8 cellular contexts compared by ENCODE assay signal in genomic region chr15:75694241-75695182, GRCh38. TPM values are rescaled to one million over a fixed set of nuclear protein-coding genes. Genes with fewer than 3 reads are reported as not detected.
DNase-seq lines count a peak whose midpoint lies in the region; ATAC-seq, FAIRE-seq and TF ChIP-seq lines count a peak whose summit lies in the region.

No MANE protein-coding gene starts in this region.

- H3K36me3 ChIP-seq in BE2C: no peaks in the 10 kb centered on the region
- no peaks in the 10 kb centered on the region for H3K36me3 ChIP-seq in OCI-LY3 (replicated peaks; ENCODE audit: low read depth, low read length)
- no peaks in the 10 kb centered on the region for H3K36me3 ChIP-seq in HepG2 (replicated peaks in 1 of 2; ENCODE audit: control insufficient read depth in 1 of 2, insufficient read depth in 2 of 2, low read length in 2 of 2)

- no peak overlapping the region for H2AFZ ChIP-seq in H9 (ENCODE audit: low read length)
- H2AFZ ChIP-seq in OCI-LY3 (ENCODE audit: low read depth, low read length): peak overlapping the region; percentile 68
- no peak overlapping the region for H2AFZ ChIP-seq in HepG2 (ENCODE audit: low read length)

- H3K56ac ChIP-seq in H9 (ENCODE audit: insufficient read length, low read depth, low read length): no peak overlapping the region

- BruUV-seq in HepG2 (replicated peaks; lab: Mats Ljungman, UMichigan): no TSS peak

- DNase-seq in BE2C (peak; percentile 94), H9 (peak; percentile 74), HepG2 (ENCODE audit: low spot score) (peak; percentile 35), superior temporal gyrus (ENCODE audit: extremely low spot score) (peak; percentile 71)

- no peak overlapping the region for H3K4me3 Mint-ChIP-seq in H9

- peak overlapping the region; percentile 47 for H3K18ac ChIP-seq in H9 (ENCODE audit: insufficient read length, low read depth, low read length)

- no peaks in the 10 kb centered on the region for H4K20me1 ChIP-seq in H9 (ENCODE audit: control insufficient read depth, insufficient read depth, insufficient read length)
- H4K20me1 ChIP-seq in OCI-LY3 (ENCODE audit: insufficient read depth, low read length): no peaks in the 10 kb centered on the region
- no peaks in the 10 kb centered on the region for H4K20me1 ChIP-seq in HepG2 (ENCODE audit: insufficient read depth, low read length)

- TF ChIP-seq EP300 in HepG2 (IDR thresholded peaks at IDR 0.05; ENCODE audit: low read depth in 2 of 2, low read length in 2 of 2) (no peak), HepG2 (CRISPR knock-in tag; IDR thresholded peaks at IDR 0.05; ENCODE audit: borderline replicate concordance) (no peak)

- intact Hi-C loops in HepG2 (cut with micrococcal nuclease; ENCODE audit: unreplicated experiment): no loop called here

- no peaks in the 10 kb centered on the region for H3K9me3 ChIP-seq in BE2C
- no peaks in the 10 kb centered on the region for H3K9me3 ChIP-seq in H9 (ENCODE audit: control insufficient read depth, low read depth, low read length)
- H3K9me3 ChIP-seq in OCI-LY3 (ENCODE audit: insufficient read depth, low read length): no peaks in the 10 kb centered on the region
- H3K9me3 ChIP-seq in HepG2 (ENCODE audit: low read length): no peaks in the 10 kb centered on the region

- H3K4me2 ChIP-seq in H9 (ENCODE audit: insufficient read depth, insufficient read length, low read length) (no peak overlapping the region), OCI-LY3 (ENCODE audit: low read length) (peak overlapping the region; percentile 50), HepG2 (ENCODE audit: low read depth, low read length) (peak overlapping the region; percentile 74)

- in situ Hi-C loops in HepG2 (cut with HindIII; ENCODE audit: extremely low pct_ligation_motif_present, low pct_unique_long_range_greater_than_20kb): no loop called here

- H3K4me1 ChIP-seq in BE2C (peaks cover 57% of the 10 kb centered on the region), H9 (ENCODE audit: insufficient read depth, low read length) (peaks cover 7% of the 10 kb centered on the region; the same call in 1 of the 2 replicates), OCI-LY3 (ENCODE audit: low read length) (peaks cover 26% of the 10 kb centered on the region), HepG2 (ENCODE audit: insufficient read depth, low read length) (peaks cover 29% of the 10 kb centered on the region)

- no peak overlapping the region for H2BK20ac ChIP-seq in H9 (ENCODE audit: low read depth, low read length, poor library complexity, severe bottlenecking)

- no peak overlapping the region for H3K23ac ChIP-seq in H9 (ENCODE audit: insufficient read length, low read depth, low read length)

- H4K5ac ChIP-seq in H9 (ENCODE audit: insufficient read length, low read depth, low read length): no peak overlapping the region

- peak; percentile 18 for FAIRE-seq in HepG2 (lab: Jason Lieb, UNC)

- CTCF ChIA-PET in HepG2 (lab: Yijun Ruan, JAX; ENCODE audit: low intra/inter-chr PET ratio, low total read pairs): no interaction called here

- no peak overlapping the region for H2BK12ac ChIP-seq in H9 (ENCODE audit: insufficient read length, low read depth, low read length)

- H2AK5ac ChIP-seq in H9 (ENCODE audit: insufficient read length, low read length): no peak overlapping the region

- H3K9ac ChIP-seq in H9 (ENCODE audit: extremely low read depth, insufficient read length, low read length): no peak overlapping the region
- H3K9ac ChIP-seq in OCI-LY3 (ENCODE audit: low read length): no peak overlapping the region
- H3K9ac ChIP-seq in HepG2 (ENCODE audit: insufficient read depth, low read depth, low read length): no peak overlapping the region; the same call in 1 of the 2 replicates

- no peak overlapping the region for H3T11ph ChIP-seq in H9 (ENCODE audit: low read length)

- no CpG with 5 or more reads among the region's 20 CpGs for WGBS in H9 (ENCODE audit: extremely low coverage, insufficient read length, low lambda C conversion rate)
- WGBS in HepG2 (ENCODE audit: low lambda C conversion rate): 8% methylated on average over 12 of the region's 20 CpGs

- POLR2A ChIA-PET in HepG2 (lab: Yijun Ruan, JAX): interaction anchor here (1.5 kb wide), 1 partner anchor 326 kb away, joined by 5 read pairs; the partner anchor contains the start of gene MAN2C1

- no peak overlapping the region for H3K4ac ChIP-seq in H9 (ENCODE audit: low read depth, low read length)

- H2BK5ac ChIP-seq in H9 (ENCODE audit: insufficient read length, low read length): no peak overlapping the region

- H4K8ac ChIP-seq in H9 (replicated peaks; ENCODE audit: insufficient read length, low read depth, low read length): no peak overlapping the region

- H3K4me3 ChIP-seq in BE2C (ENCODE audit: low read depth, low read length) (no peak overlapping the region), OCI-LY3 (ENCODE audit: low read length) (no peak overlapping the region), HepG2 (replicated peaks in 1 of 3; ENCODE audit: insufficient read depth in 1 of 3, low read depth in 2 of 3, low read length in 3 of 3) (peak overlapping the region in 1 of 3 experiments; percentile 50; a peak in 1 of 6 replicates)

- H3K9me3 Mint-ChIP-seq in H9: no peaks in the 10 kb centered on the region

- H4K91ac ChIP-seq in H9 (ENCODE audit: insufficient read length, low read depth, low read length): no peak overlapping the region

- no peak overlapping the region for H3K14ac ChIP-seq in H9 (ENCODE audit: insufficient read depth, low read length)

- H2BK15ac ChIP-seq in H9 (ENCODE audit: low read depth, low read length): no peak overlapping the region

- H3K27ac Mint-ChIP-seq in H9: peak overlapping the region; percentile 40 to 88 (median 70); a peak in 4 of 7 replicates

- TF ChIP-seq POLR2A in HepG2 (IDR thresholded peaks at IDR 0.05; ENCODE audit: insufficient read depth in 1 of 2, low read depth in 2 of 2, low read length in 2 of 2): no peak

- TF ChIP-seq CTCF in BE2C (IDR thresholded peaks at IDR 0.05; ENCODE audit: low read depth, low read length): peak; percentile 64
- peak; percentile 54 for TF ChIP-seq CTCF in H9 (conservative IDR thresholded peaks at IDR 0.05)
- TF ChIP-seq CTCF in OCI-LY3 (IDR thresholded peaks at IDR 0.05; ENCODE audit: low read depth, low read length): peak; percentile 49
- TF ChIP-seq CTCF in HepG2 (CRISPR knock-in tag; IDR thresholded peaks at IDR 0.05): peak; percentile 72

- no peaks in the 10 kb centered on the region; a peak in 1 of 7 replicates for H3K36me3 Mint-ChIP-seq in H9 (ENCODE audit: insufficient read depth in 1 of 3, low read depth in 3 of 3)

- TF ChIP-seq RAD21 in HepG2 (CRISPR knock-in tag; IDR thresholded peaks at IDR 0.05): 0 out of 2 replicates have a peak, but pooled peaks have one; percentile 18

- H3K23me2 ChIP-seq in H9 (ENCODE audit: insufficient read length, low read depth, low read length, poor library complexity, severe bottlenecking): no peaks in the 10 kb centered on the region

- H2BK120ac ChIP-seq in H9 (ENCODE audit: low read depth, low read length, poor library complexity, severe bottlenecking): no peak overlapping the region

- H3K27me3 ChIP-seq in BE2C (no peaks in the 10 kb centered on the region), H9 (ENCODE audit: insufficient read depth, low read length) (no peaks in the 10 kb centered on the region), OCI-LY3 (ENCODE audit: low read depth, low read length) (no peaks in the 10 kb centered on the region), HepG2 (ENCODE audit: control insufficient read depth in 1 of 2, insufficient read depth in 2 of 2, low read length in 2 of 2) (peaks cover 8 to 43% of the 10 kb centered on the region in 2 experiments; a peak in 3 of 5 replicates)

- peaks cover 9% of the 10 kb centered on the region for H3K27me3 Mint-ChIP-seq in H9 (ENCODE audit: low read depth)

- peaks cover 22 to 33% of the 10 kb centered on the region in 2 experiments for H3K4me1 Mint-ChIP-seq in H9

- H3K79me1 ChIP-seq in H9 (ENCODE audit: insufficient read depth, low read depth, low read length, poor library complexity, severe bottlenecking): no peaks in the 10 kb centered on the region

- H3K27ac ChIP-seq in H9 (ENCODE audit: insufficient read length, low read depth, low read length) (no peak overlapping the region), OCI-LY3 (ENCODE audit: low read length) (no peak overlapping the region), cingulate gyrus (ENCODE audit: low read depth, low read length) (peak overlapping the region; percentile 60), HepG2 (ENCODE audit: extremely low read length, insufficient read depth, low read length) (no peak overlapping the region)

- no peaks in the 10 kb centered on the region for H3K79me2 ChIP-seq in H9 (ENCODE audit: insufficient read depth, low read length)
- H3K79me2 ChIP-seq in OCI-LY3 (ENCODE audit: low read length): no peaks in the 10 kb centered on the region
- H3K79me2 ChIP-seq in HepG2 (ENCODE audit: insufficient read depth, low read length): no peaks in the 10 kb centered on the region

- ATAC-seq in HepG2 (peak; percentile 92), HG02623 (IDR thresholded peaks at IDR 0.05; ENCODE audit: unreplicated experiment) (no peak), GM21619 (IDR thresholded peaks at IDR 0.05; ENCODE audit: unreplicated experiment) (no peak)

RNA-seq across cellular contexts. Expression of gene CSPG4, which starts 18.1 kb away (rescaled TPM):
- polyA plus RNA-seq in BE2C (2012; ENCODE audit: insufficient read depth, insufficient read length, low read depth): 5.9 TPM
- total RNA-seq in H9 (2021): 2.0 and 2.1 TPM in 2 replicates
- 0.03 and 0.04 TPM in 2 replicates for total RNA-seq in HepG2 (2016; rRNA removed; fragmentation: Illumina TruSeq; extraction: Trizol)
- total RNA-seq in HepG2 (2016; cell fraction: cytosol; rRNA removed; fragmentation: Illumina TruSeq; extraction: Trizol; ENCODE audit: low read depth): not detected in 2 replicates
- 0.01 and 0.02 TPM in 2 replicates for total RNA-seq in HepG2 (2016; cell fraction: insoluble cytoplasmic fraction; rRNA removed; fragmentation: Illumina TruSeq; extraction: Trizol)
- total RNA-seq in HepG2 (2016; cell fraction: membrane; rRNA removed; fragmentation: Illumina TruSeq; extraction: Trizol): not detected in 2 replicates
- total RNA-seq in HepG2 (2016; cell fraction: nucleus; rRNA removed; fragmentation: Illumina TruSeq; extraction: Trizol): 0.06 and 0.09 TPM in 2 replicates
- polyA plus RNA-seq in HepG2 (2011; rRNA removed): 0.01 and 0.03 TPM in 2 replicates
- 0.01 TPM in 2 replicates for polyA plus RNA-seq in HepG2 (2011; cell fraction: cytosol; rRNA removed)
- polyA plus RNA-seq in HepG2 (2011; cell fraction: nucleus; rRNA removed): 0.14 and 0.19 TPM in 2 replicates
- polyA plus RNA-seq in HepG2 (2012): 0.03 and 0.04 TPM in 2 replicates
- polyA plus RNA-seq in HepG2 (2016; cell fraction: cytosol; fragmentation: Illumina TruSeq; extraction: Trizol; ENCODE audit: low read depth): not detected in 2 replicates
- polyA plus RNA-seq in HepG2 (2016; cell fraction: insoluble cytoplasmic fraction; fragmentation: Illumina TruSeq; extraction: Trizol; ENCODE audit: low read depth): not detected in 2 replicates
- polyA plus RNA-seq in HepG2 (2016; cell fraction: membrane; fragmentation: Illumina TruSeq; extraction: Trizol; ENCODE audit: low read depth): not detected in 2 replicates
- polyA plus RNA-seq in HepG2 (2016; cell fraction: nucleus; fragmentation: Illumina TruSeq; extraction: Trizol; ENCODE audit: insufficient read depth, low read depth): not detected in 2 replicates
- 0.08 and 24.5 TPM in 2 replicates for polyA minus RNA-seq in HepG2 (2011; rRNA and poly(A)+ RNA removed; ENCODE audit: low replicate concordance)
- 0.18 TPM in 1 of 2 replicates, not detected in the other for polyA minus RNA-seq in HepG2 (2011; cell fraction: cytosol; rRNA and poly(A)+ RNA removed)
- 0.12 and 0.13 TPM in 2 replicates for polyA minus RNA-seq in HepG2 (2011; cell fraction: nucleus; rRNA and poly(A)+ RNA removed)

RNA-seq across cellular contexts. Expression of gene SNX33, which starts 46.8 kb away (rescaled TPM):
- 1.6 TPM for polyA plus RNA-seq in BE2C (2012; ENCODE audit: insufficient read depth, insufficient read length, low read depth)
- 17.7 and 18.7 TPM in 2 replicates for total RNA-seq in H9 (2021)
- 10.8 and 11.0 TPM in 2 replicates for total RNA-seq in HepG2 (2016; rRNA removed; fragmentation: Illumina TruSeq; extraction: Trizol)
- total RNA-seq in HepG2 (2016; cell fraction: cytosol; rRNA removed; fragmentation: Illumina TruSeq; extraction: Trizol; ENCODE audit: low read depth): 0.71 and 0.91 TPM in 2 replicates
- 7.9 and 10.3 TPM in 2 replicates for total RNA-seq in HepG2 (2016; cell fraction: insoluble cytoplasmic fraction; rRNA removed; fragmentation: Illumina TruSeq; extraction: Trizol)
- 3.9 and 4.8 TPM in 2 replicates for total RNA-seq in HepG2 (2016; cell fraction: membrane; rRNA removed; fragmentation: Illumina TruSeq; extraction: Trizol)
- 10.1 and 11.4 TPM in 2 replicates for total RNA-seq in HepG2 (2016; cell fraction: nucleus; rRNA removed; fragmentation: Illumina TruSeq; extraction: Trizol)
- polyA plus RNA-seq in HepG2 (2011; rRNA removed): 11.6 and 18.9 TPM in 2 replicates
- 9.3 and 11.8 TPM in 2 replicates for polyA plus RNA-seq in HepG2 (2011; cell fraction: cytosol; rRNA removed)
- polyA plus RNA-seq in HepG2 (2011; cell fraction: nucleus; rRNA removed): 50.4 and 52.6 TPM in 2 replicates
- 12.7 and 13.6 TPM in 2 replicates for polyA plus RNA-seq in HepG2 (2012)
- 0.63 and 0.86 TPM in 2 replicates for polyA plus RNA-seq in HepG2 (2016; cell fraction: cytosol; fragmentation: Illumina TruSeq; extraction: Trizol; ENCODE audit: low read depth)
- polyA plus RNA-seq in HepG2 (2016; cell fraction: insoluble cytoplasmic fraction; fragmentation: Illumina TruSeq; extraction: Trizol; ENCODE audit: low read depth): 9.7 and 12.3 TPM in 2 replicates
- polyA plus RNA-seq in HepG2 (2016; cell fraction: membrane; fragmentation: Illumina TruSeq; extraction: Trizol; ENCODE audit: low read depth): 2.5 and 3.6 TPM in 2 replicates
- polyA plus RNA-seq in HepG2 (2016; cell fraction: nucleus; fragmentation: Illumina TruSeq; extraction: Trizol; ENCODE audit: insufficient read depth, low read depth): 19.1 and 19.2 TPM in 2 replicates
- 26.7 and 38.9 TPM in 2 replicates for polyA minus RNA-seq in HepG2 (2011; rRNA and poly(A)+ RNA removed; ENCODE audit: low replicate concordance)
- 13.9 and 19.9 TPM in 2 replicates for polyA minus RNA-seq in HepG2 (2011; cell fraction: cytosol; rRNA and poly(A)+ RNA removed)
- 21.4 and 25.6 TPM in 2 replicates for polyA minus RNA-seq in HepG2 (2011; cell fraction: nucleus; rRNA and poly(A)+ RNA removed)

RNA-seq across cellular contexts. Expression of gene IMP3, which starts 54.5 kb away (rescaled TPM):
- 427 TPM for polyA plus RNA-seq in BE2C (2012; ENCODE audit: insufficient read depth, insufficient read length, low read depth)
- total RNA-seq in H9 (2021) (97.9 and 106 TPM in 2 replicates), HepG2 (2016; rRNA removed; fragmentation: Illumina TruSeq; extraction: Trizol) (143 and 165 TPM in 2 replicates)
- total RNA-seq in HepG2 (2016; cell fraction: cytosol; rRNA removed; fragmentation: Illumina TruSeq; extraction: Trizol; ENCODE audit: low read depth): 53.3 and 58.3 TPM in 2 replicates
- total RNA-seq in HepG2 (2016; cell fraction: insoluble cytoplasmic fraction; rRNA removed; fragmentation: Illumina TruSeq; extraction: Trizol): 140 and 190 TPM in 2 replicates
- total RNA-seq in HepG2 (2016; cell fraction: membrane; rRNA removed; fragmentation: Illumina TruSeq; extraction: Trizol): 89.4 and 101 TPM in 2 replicates
- total RNA-seq in HepG2 (2016; cell fraction: nucleus; rRNA removed; fragmentation: Illumina TruSeq; extraction: Trizol): 53.0 and 64.9 TPM in 2 replicates
- polyA plus RNA-seq in HepG2 (2011; rRNA removed): 38.3 and 40.4 TPM in 2 replicates
- polyA plus RNA-seq in HepG2 (2011; cell fraction: cytosol; rRNA removed): 55.6 and 80.6 TPM in 2 replicates
- 36.4 and 36.8 TPM in 2 replicates for polyA plus RNA-seq in HepG2 (2011; cell fraction: nucleus; rRNA removed)
- polyA plus RNA-seq in HepG2 (2012): 33.6 and 51.6 TPM in 2 replicates
- polyA plus RNA-seq in HepG2 (2016; cell fraction: cytosol; fragmentation: Illumina TruSeq; extraction: Trizol; ENCODE audit: low read depth): 32.6 and 40.1 TPM in 2 replicates
- polyA plus RNA-seq in HepG2 (2016; cell fraction: insoluble cytoplasmic fraction; fragmentation: Illumina TruSeq; extraction: Trizol; ENCODE audit: low read depth): 146 and 162 TPM in 2 replicates
- polyA plus RNA-seq in HepG2 (2016; cell fraction: membrane; fragmentation: Illumina TruSeq; extraction: Trizol; ENCODE audit: low read depth): 51.8 and 60.0 TPM in 2 replicates
- 76.9 and 83.4 TPM in 2 replicates for polyA plus RNA-seq in HepG2 (2016; cell fraction: nucleus; fragmentation: Illumina TruSeq; extraction: Trizol; ENCODE audit: insufficient read depth, low read depth)
- 38.2 and 47.6 TPM in 2 replicates for polyA minus RNA-seq in HepG2 (2011; rRNA and poly(A)+ RNA removed; ENCODE audit: low replicate concordance)
- 32.0 and 35.4 TPM in 2 replicates for polyA minus RNA-seq in HepG2 (2011; cell fraction: cytosol; rRNA and poly(A)+ RNA removed)
- 17.8 and 21.0 TPM in 2 replicates for polyA minus RNA-seq in HepG2 (2011; cell fraction: nucleus; rRNA and poly(A)+ RNA removed)

Comparison
In these comparisons a context has a peak if more than half of its experiments do, and no peak if none do; other contexts are left out.
1. DNase-seq: peak in every context shown above with its lines; median percentile 94 in BE2C; 74 in H9; 71 in superior temporal gyrus; 35 in HepG2.